ENCODE assay signal across 23 cellular contexts in genomic region chr5:20606006-20606405, GRCh38.
A peak's percentile ranks its signal among the peaks of the same experiment; 100 is the strongest.
DNase-seq lines count a peak whose midpoint lies in the region; ATAC-seq and TF ChIP-seq lines count a peak whose summit lies in the region.
"Had no signal": no experiment of that assay in that cellular context is flagged by ENCODE, and none has a peak within 500 bp of the region (broad histone marks: within the 10 kb centered on the region; RNA-seq: fewer than 3 reads in every experiment).

No MANE protein-coding gene starts in this region.

- H3K27ac ChIP-seq in SJCRH30 = 0 out of 2 replicates have a peak overlapping the region, but pooled peaks have one; percentile 10
- H3K27ac ChIP-seq: BLaER1 had no signal

- peaks cover 17% of the 10 kb centered on the region for H3K9me3 Mint-ChIP-seq in mesothelial cell of epicardium

- H3K27ac Mint-ChIP-seq in mesothelial cell of epicardium = peak overlapping the region; percentile 1
- H3K27ac Mint-ChIP-seq: CD4-positive, alpha-beta T cell; H9 had no signal

- H3K27me3 ChIP-seq in SJCRH30 = no peaks in the 10 kb centered on the region; the same call in 1 of the 2 replicates
- H3K27me3 ChIP-seq: BLaER1 had no signal

- no peak overlapping the region for H3K4me3 ChIP-seq in SJCRH30
- no peak overlapping the region for H3K4me3 ChIP-seq in fibroblast of pulmonary artery (replicated peaks; ENCODE audit: low read depth, low read length)
- H3K4me3 ChIP-seq: BLaER1 had no signal

- ATAC-seq in HG03460 (IDR thresholded peaks at IDR 0.05; ENCODE audit: unreplicated experiment) (no peak), HG03342 (IDR thresholded peaks at IDR 0.05; ENCODE audit: unreplicated experiment) (no peak), GM18858 (IDR thresholded peaks at IDR 0.05; ENCODE audit: unreplicated experiment) (no peak)

- peaks cover 3% of the 10 kb centered on the region for H3K36me3 Mint-ChIP-seq in mesothelial cell of epicardium

- DNase-seq in NCI-H69 (lab: John Stamatoyannopoulos, UW) (peak; percentile 23), SJCRH30 (peak in 1 of 2 experiments; percentile 9), fibroblast of pulmonary artery (ENCODE audit: low read depth) (peak; percentile 55), mesothelial cell of epicardium (ENCODE audit: low spot score in 2 of 2, unreplicated experiment in 2 of 2) (no peak)
- DNase-seq in activated CD8-positive, alpha-beta memory T cell treated with anti-CD3 and anti-CD28 coated beads, Interleukin-2, amount 50 U/mL, for 4 hours = no peak
- DNase-seq: ACHN; Caco-2; CD4-positive, alpha-beta T cell; DMS 273 treated with DMSO at 0.1 percent for 48 hours; DMS79 treated with DMSO at 0.1 percent for 48 hours; H9; KG1; NCI-H1092 treated with DMSO at 0.1 percent for 48 hours; NCI-H146; NCI-H2029 treated with DMSO at 0.1 percent for 48 hours; NCI-H345; NCI-H524; SHP77; SK-N-SH had no signal

- H3K4me1 Mint-ChIP-seq in mesothelial cell of epicardium = peaks cover 14% of the 10 kb centered on the region

- H3K36me3 ChIP-seq in SJCRH30 = no peaks in the 10 kb centered on the region
- H3K36me3 ChIP-seq: BLaER1 had no signal

- H3K27me3 Mint-ChIP-seq in mesothelial cell of epicardium (ENCODE audit: low read depth) = no peaks in the 10 kb centered on the region
- H3K27me3 Mint-ChIP-seq: CD4-positive, alpha-beta T cell had no signal

- TF ChIP-seq CTCF in fibroblast of pulmonary artery (IDR thresholded peaks at IDR 0.05; ENCODE audit: low read length, missing control alignments) = no peak
- no peak for TF ChIP-seq CTCF in mesothelial cell of epicardium (IDR thresholded peaks at IDR 0.05; ENCODE audit: unreplicated experiment)

- H3K4me1 ChIP-seq in SJCRH30 = peaks cover 7% of the 10 kb centered on the region; the same call in 1 of the 2 replicates
- H3K4me1 ChIP-seq: BLaER1, Caco-2 had no signal

- no peak overlapping the region for H3K4me3 Mint-ChIP-seq in mesothelial cell of epicardium
- H3K4me3 Mint-ChIP-seq: CD4-positive, alpha-beta T cell; H9 had no signal

- no peaks in the 10 kb centered on the region for H3K9me3 ChIP-seq in SJCRH30 (replicated peaks)
- H3K9me3 ChIP-seq: BLaER1, Caco-2, SK-N-SH had no signal

Comparison
In these comparisons a context has a peak if more than half of its experiments do, and no peak if none do; other contexts are left out.
1. DNase-seq: peak in NCI-H69 (single experiment) and fibroblast of pulmonary artery (single experiment); none in mesothelial cell of epicardium (0 of 2) and activated CD8-positive, alpha-beta memory T cell treated with anti-CD3 and anti-CD28 coated beads, Interleukin-2, amount 50 U/mL, for 4 hours (single experiment).